ENCODE assay signal across 1 cellular context in genomic region chr15:34342737-34343575, GRCh38.
TF ChIP-seq lines count a peak whose summit lies in the region.

Gene NOP10, minus strand, starts transcription at chr15:34343136. Its CDS starts 63 bp downstream, at chr15:34343073.
Gene NUTM1, plus strand, starts transcription at chr15:34343315. Its CDS starts 382 bp downstream, at chr15:34343697.

TF ChIP-seq in GM12878, 131 proteins besides CTCF, POLR2A, EP300 and RAD21 (continued from another document and continues in another):
- TF ChIP-seq ZNF687 (IDR thresholded peaks at IDR 0.05) (peak; percentile 76), LARP7 (IDR thresholded peaks at IDR 0.05) (peak; percentile 80), SIN3A (IDR thresholded peaks at IDR 0.05; ENCODE audit: low read depth, low read length) (peak; percentile 75; the same call in 1 of the 2 replicates), STAT1 (conservative IDR thresholded peaks at IDR 0.05) (peak; percentile 62; the same call in 1 of the 2 replicates), IKZF2 (IDR thresholded peaks at IDR 0.05) (peak; percentile 69 to 87), EED (IDR thresholded peaks at IDR 0.05; ENCODE audit: low read depth) (peak; percentile 74), ATF2 (IDR thresholded peaks at IDR 0.05; ENCODE audit: low read length) (peak; percentile 68), SIX5 (IDR thresholded peaks at IDR 0.05; ENCODE audit: low read depth, low read length, severe bottlenecking) (peak; percentile 19), POLR2AphosphoS5 (IDR thresholded peaks at IDR 0.05; ENCODE audit: low read length) (peak; percentile 92), FOXM1 (IDR thresholded peaks at IDR 0.05; ENCODE audit: low read depth, low read length) (peak; percentile 72; the same call in 1 of the 2 replicates), MEF2B (IDR thresholded peaks at IDR 0.05; ENCODE audit: partially characterized antibody, poor library complexity, severe bottlenecking) (peak; percentile 54), NKRF (conservative IDR thresholded peaks at IDR 0.05) (0 out of 2 replicates have a peak, but pooled peaks have one; percentile 41), IKZF1 (conservative IDR thresholded peaks at IDR 0.05) (peak; percentile 97), SP1 (IDR thresholded peaks at IDR 0.05; ENCODE audit: low read depth, low read length) (peak; percentile 60), POU2F2 (IDR thresholded peaks at IDR 0.05; ENCODE audit: borderline replicate concordance, low read depth, low read length) (peak; percentile 86; the same call in 2 of the 3 replicates), RB1 (IDR thresholded peaks at IDR 0.05; ENCODE audit: borderline replicate concordance) (peak; percentile 83; the same call in 1 of the 2 replicates), TBL1XR1 (IDR thresholded peaks at IDR 0.05; ENCODE audit: low read depth, low read length) (0 out of 2 replicates have a peak, but pooled peaks have one; percentile 38), NFYA (IDR thresholded peaks at IDR 0.05; ENCODE audit: borderline replicate concordance, low read depth, low read length) (no peak), ZBTB11 (CRISPR knock-in tag; IDR thresholded peaks at IDR 0.05) (no peak; the same call in 1 of the 2 replicates), RELA (IDR thresholded peaks at IDR 0.05; ENCODE audit: borderline replicate concordance, partially characterized antibody) (peak; percentile 68), CHD1 (IDR thresholded peaks at IDR 0.05; ENCODE audit: low read depth, low read length) (no peak), GABPA (IDR thresholded peaks at IDR 0.05; ENCODE audit: low read depth) (peak; percentile 91), ATF3 (IDR thresholded peaks at IDR 0.05; ENCODE audit: borderline replicate concordance, extremely low read depth, low read depth, low read length) (peak; percentile 79; the same call in 1 of the 2 replicates), RUNX3 (IDR thresholded peaks at IDR 0.05; ENCODE audit: low read length) (peak; percentile 81), MAX (IDR thresholded peaks at IDR 0.05; ENCODE audit: low read depth, low read length) (peak; percentile 93), MTA2 (IDR thresholded peaks at IDR 0.05; ENCODE audit: low read depth) (peak; percentile 56; the same call in 1 of the 2 replicates), SMAD1 (IDR thresholded peaks at IDR 0.05; ENCODE audit: low read depth, partially characterized antibody) (peak; percentile 53), WRNIP1 (IDR thresholded peaks at IDR 0.05; ENCODE audit: borderline replicate concordance, low read depth, low read length) (peak; percentile 99), ELK1 (IDR thresholded peaks at IDR 0.05; ENCODE audit: low read depth, low read length) (peak; percentile 91), JUNB (IDR thresholded peaks at IDR 0.05) (0 out of 2 replicates have a peak, but pooled peaks have one; percentile 6), PML (IDR thresholded peaks at IDR 0.05; ENCODE audit: low read length) (peak; percentile 83), RFX5 (IDR thresholded peaks at IDR 0.05; ENCODE audit: low read depth, low read length) (no peak), NBN (IDR thresholded peaks at IDR 0.05) (peak; percentile 92), POLR2AphosphoS2 (IDR thresholded peaks at IDR 0.05; ENCODE audit: low read depth, low read length) (peak; percentile 82), PAX5 (IDR thresholded peaks at IDR 0.05; ENCODE audit: borderline replicate concordance, low read depth, low read length) (no peak; the same call in 1 of the 2 replicates), CHD4 (IDR thresholded peaks at IDR 0.05) (no peak), CREM (IDR thresholded peaks at IDR 0.05; ENCODE audit: low read depth) (peak; percentile 88), E4F1 (IDR thresholded peaks at IDR 0.05; ENCODE audit: borderline replicate concordance, partially characterized antibody) (no peak), RAD51 (IDR thresholded peaks at IDR 0.05) (peak; percentile 98), ZBTB33 (IDR thresholded peaks at IDR 0.05) (no peak), SRF (IDR thresholded peaks at IDR 0.05; ENCODE audit: low read depth in 2 of 2, low read length in 2 of 2) (peak in 1 of 2 experiments; percentile 45; a peak in 1 of 4 replicates), ZBED1 (IDR thresholded peaks at IDR 0.05; ENCODE audit: borderline replicate concordance) (0 out of 2 replicates have a peak, but pooled peaks have one; percentile 53), MXI1 (IDR thresholded peaks at IDR 0.05; ENCODE audit: low read depth, low read length) (peak; percentile 93; the same call in 1 of the 2 replicates), NRF1 (conservative IDR thresholded peaks at IDR 0.05; ENCODE audit: low read depth, low read length) (no peak; the same call in 1 of the 2 replicates), PKNOX1 (IDR thresholded peaks at IDR 0.05) (peak; percentile 19; the same call in 1 of the 2 replicates)
